2 cellular contexts compared by ENCODE assay signal in the genomic region with DNA sequence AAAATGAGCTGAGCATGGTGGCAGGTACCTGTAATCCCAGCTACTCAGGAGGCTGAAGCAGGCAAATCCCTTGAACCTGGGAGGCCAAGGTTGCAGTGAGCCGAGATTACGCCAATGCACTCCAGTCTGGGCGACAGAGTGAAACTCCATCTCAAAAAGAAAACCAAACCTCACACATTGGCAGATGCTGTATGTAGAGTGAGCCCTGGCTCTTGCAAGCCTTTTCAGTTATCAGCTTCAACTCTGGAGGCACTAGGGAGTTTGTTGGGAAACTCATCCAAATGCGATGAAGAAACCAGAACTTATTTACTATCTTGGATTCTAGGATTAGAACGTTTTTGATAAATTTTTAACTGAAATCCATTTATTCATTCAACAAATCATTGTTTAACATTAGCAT.
TF ChIP-seq lines count a peak whose summit lies in the region.

No MANE protein-coding gene starts in this region.

TF ChIP-seq in HepG2, 621 proteins besides CTCF, POLR2A, EP300 and RAD21 (continued from another document):
- TF ChIP-seq, protein P1, sequence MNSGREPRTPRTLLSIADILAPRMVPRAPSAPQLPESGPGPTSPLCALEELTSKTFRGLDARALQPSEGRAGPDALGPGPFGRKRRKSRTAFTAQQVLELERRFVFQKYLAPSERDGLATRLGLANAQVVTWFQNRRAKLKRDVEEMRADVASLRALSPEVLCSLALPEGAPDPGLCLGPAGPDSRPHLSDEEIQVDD (CRISPR knock-in tag; IDR thresholded peaks at IDR 0.05; ENCODE audit: borderline replicate concordance): no peak
- TF ChIP-seq ZNF441 (CRISPR knock-in tag; IDR thresholded peaks at IDR 0.05; ENCODE audit: borderline replicate concordance) (no peak), ZNF720 (CRISPR knock-in tag; IDR thresholded peaks at IDR 0.05) (no peak), ZNF780A (CRISPR knock-in tag; IDR thresholded peaks at IDR 0.05) (no peak), REPIN1 (CRISPR knock-in tag; IDR thresholded peaks at IDR 0.05; ENCODE audit: borderline replicate concordance, low read depth) (no peak)
- TF ChIP-seq, protein P2, sequence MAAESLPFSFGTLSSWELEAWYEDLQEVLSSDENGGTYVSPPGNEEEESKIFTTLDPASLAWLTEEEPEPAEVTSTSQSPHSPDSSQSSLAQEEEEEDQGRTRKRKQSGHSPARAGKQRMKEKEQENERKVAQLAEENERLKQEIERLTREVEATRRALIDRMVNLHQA (CRISPR knock-in tag; IDR thresholded peaks at IDR 0.05): no peak

TF ChIP-seq in WTC11, 78 proteins besides CTCF, POLR2A, EP300 and RAD21 (continued from another document):
- TF ChIP-seq, protein P3, sequence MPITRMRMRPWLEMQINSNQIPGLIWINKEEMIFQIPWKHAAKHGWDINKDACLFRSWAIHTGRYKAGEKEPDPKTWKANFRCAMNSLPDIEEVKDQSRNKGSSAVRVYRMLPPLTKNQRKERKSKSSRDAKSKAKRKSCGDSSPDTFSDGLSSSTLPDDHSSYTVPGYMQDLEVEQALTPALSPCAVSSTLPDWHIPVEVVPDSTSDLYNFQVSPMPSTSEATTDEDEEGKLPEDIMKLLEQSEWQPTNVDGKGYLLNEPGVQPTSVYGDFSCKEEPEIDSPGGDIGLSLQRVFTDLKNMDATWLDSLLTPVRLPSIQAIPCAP (CRISPR knock-in tag; IDR thresholded peaks at IDR 0.05): no peak
- no peak for TF ChIP-seq RELA (CRISPR knock-in tag; IDR thresholded peaks at IDR 0.05; ENCODE audit: borderline replicate concordance)
- no peak for TF ChIP-seq ZNF423 (CRISPR knock-in tag; IDR thresholded peaks at IDR 0.05)
- TF ChIP-seq, protein P4, sequence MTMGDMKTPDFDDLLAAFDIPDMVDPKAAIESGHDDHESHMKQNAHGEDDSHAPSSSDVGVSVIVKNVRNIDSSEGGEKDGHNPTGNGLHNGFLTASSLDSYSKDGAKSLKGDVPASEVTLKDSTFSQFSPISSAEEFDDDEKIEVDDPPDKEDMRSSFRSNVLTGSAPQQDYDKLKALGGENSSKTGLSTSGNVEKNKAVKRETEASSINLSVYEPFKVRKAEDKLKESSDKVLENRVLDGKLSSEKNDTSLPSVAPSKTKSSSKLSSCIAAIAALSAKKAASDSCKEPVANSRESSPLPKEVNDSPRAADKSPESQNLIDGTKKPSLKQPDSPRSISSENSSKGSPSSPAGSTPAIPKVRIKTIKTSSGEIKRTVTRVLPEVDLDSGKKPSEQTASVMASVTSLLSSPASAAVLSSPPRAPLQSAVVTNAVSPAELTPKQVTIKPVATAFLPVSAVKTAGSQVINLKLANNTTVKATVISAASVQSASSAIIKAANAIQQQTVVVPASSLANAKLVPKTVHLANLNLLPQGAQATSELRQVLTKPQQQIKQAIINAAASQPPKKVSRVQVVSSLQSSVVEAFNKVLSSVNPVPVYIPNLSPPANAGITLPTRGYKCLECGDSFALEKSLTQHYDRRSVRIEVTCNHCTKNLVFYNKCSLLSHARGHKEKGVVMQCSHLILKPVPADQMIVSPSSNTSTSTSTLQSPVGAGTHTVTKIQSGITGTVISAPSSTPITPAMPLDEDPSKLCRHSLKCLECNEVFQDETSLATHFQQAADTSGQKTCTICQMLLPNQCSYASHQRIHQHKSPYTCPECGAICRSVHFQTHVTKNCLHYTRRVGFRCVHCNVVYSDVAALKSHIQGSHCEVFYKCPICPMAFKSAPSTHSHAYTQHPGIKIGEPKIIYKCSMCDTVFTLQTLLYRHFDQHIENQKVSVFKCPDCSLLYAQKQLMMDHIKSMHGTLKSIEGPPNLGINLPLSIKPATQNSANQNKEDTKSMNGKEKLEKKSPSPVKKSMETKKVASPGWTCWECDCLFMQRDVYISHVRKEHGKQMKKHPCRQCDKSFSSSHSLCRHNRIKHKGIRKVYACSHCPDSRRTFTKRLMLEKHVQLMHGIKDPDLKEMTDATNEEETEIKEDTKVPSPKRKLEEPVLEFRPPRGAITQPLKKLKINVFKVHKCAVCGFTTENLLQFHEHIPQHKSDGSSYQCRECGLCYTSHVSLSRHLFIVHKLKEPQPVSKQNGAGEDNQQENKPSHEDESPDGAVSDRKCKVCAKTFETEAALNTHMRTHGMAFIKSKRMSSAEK (CRISPR knock-in tag; IDR thresholded peaks at IDR 0.05; ENCODE audit: borderline replicate concordance): no peak
